1 cellular context compared by ENCODE assay signal in the genomic region with DNA sequence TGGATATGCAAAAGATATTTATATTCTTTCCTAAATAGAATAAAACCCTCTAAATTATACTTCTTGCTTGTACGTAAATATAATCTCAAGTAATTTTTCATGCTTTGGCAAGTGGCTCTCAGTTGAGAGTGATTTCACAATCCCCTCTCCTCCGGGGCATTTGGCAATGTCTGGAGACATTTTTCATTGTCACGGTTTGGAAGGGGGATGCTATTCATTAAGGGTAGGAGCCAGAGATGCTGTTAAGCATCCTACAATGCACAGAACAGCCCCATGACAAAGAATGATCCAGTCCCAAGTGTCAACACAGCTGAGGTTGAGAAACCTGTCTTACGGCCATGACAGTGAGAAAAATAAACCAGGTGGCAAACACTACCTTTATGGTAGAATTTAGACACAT.
TF ChIP-seq lines count a peak whose summit lies in the region.

No MANE protein-coding gene starts in this region.

TF ChIP-seq in WTC11, 78 proteins besides CTCF, POLR2A, EP300 and RAD21 (continued from another document):
- TF ChIP-seq ARID4B (CRISPR knock-in tag; IDR thresholded peaks at IDR 0.05; ENCODE audit: borderline replicate concordance) (no peak), SMAD3 (CRISPR knock-in tag; IDR thresholded peaks at IDR 0.05; ENCODE audit: borderline replicate concordance) (no peak), ZNF121 (CRISPR knock-in tag; IDR thresholded peaks at IDR 0.05) (no peak)
- TF ChIP-seq, protein P1, sequence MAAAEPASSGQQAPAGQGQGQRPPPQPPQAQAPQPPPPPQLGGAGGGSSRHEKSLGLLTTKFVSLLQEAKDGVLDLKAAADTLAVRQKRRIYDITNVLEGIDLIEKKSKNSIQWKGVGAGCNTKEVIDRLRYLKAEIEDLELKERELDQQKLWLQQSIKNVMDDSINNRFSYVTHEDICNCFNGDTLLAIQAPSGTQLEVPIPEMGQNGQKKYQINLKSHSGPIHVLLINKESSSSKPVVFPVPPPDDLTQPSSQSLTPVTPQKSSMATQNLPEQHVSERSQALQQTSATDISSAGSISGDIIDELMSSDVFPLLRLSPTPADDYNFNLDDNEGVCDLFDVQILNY (CRISPR knock-in tag; IDR thresholded peaks at IDR 0.05) = no peak
TF ChIP-seq in WTC11: peak in this region for 0.
